1 cellular context compared by ENCODE assay signal in genomic region chr6:34526992-34527728, GRCh38.
TF ChIP-seq lines count a peak whose summit lies in the region.

No MANE protein-coding gene starts in this region.

TF ChIP-seq in HepG2, 621 proteins besides CTCF, POLR2A, EP300 and RAD21 (continued from another document and continues in another):
- TF ChIP-seq GRHL1 (CRISPR knock-in tag; conservative IDR thresholded peaks at IDR 0.05) (no peak), NR2F2 (IDR thresholded peaks at IDR 0.05; ENCODE audit: borderline replicate concordance, low read depth) (no peak), ONECUT2 (CRISPR knock-in tag; IDR thresholded peaks at IDR 0.05) (no peak), ZNF737 (CRISPR knock-in tag; IDR thresholded peaks at IDR 0.05; ENCODE audit: borderline replicate concordance) (no peak), THRA (CRISPR knock-in tag; IDR thresholded peaks at IDR 0.05; ENCODE audit: borderline replicate concordance) (peak; percentile 48; the same call in 1 of the 2 replicates), SNRNP70 (IDR thresholded peaks at IDR 0.05; ENCODE audit: low read depth, low read length) (no peak), ATF6 (CRISPR knock-in tag; conservative IDR thresholded peaks at IDR 0.05) (no peak), HNF1A (IDR thresholded peaks at IDR 0.05; ENCODE audit: low read depth) (no peak), HNF1A (CRISPR knock-in tag; IDR thresholded peaks at IDR 0.05; ENCODE audit: borderline replicate concordance) (peak; percentile 54; the same call in 1 of the 2 replicates), RAD51 (IDR thresholded peaks at IDR 0.05; ENCODE audit: borderline replicate concordance) (no peak), ARID3A (IDR thresholded peaks at IDR 0.05; ENCODE audit: low read depth, low read length) (0 out of 2 replicates have a peak, but pooled peaks have one; percentile 31), MZF1 (CRISPR knock-in tag; IDR thresholded peaks at IDR 0.05; ENCODE audit: borderline replicate concordance) (0 out of 2 replicates have a peak, but pooled peaks have one; percentile 91), FIP1L1 (IDR thresholded peaks at IDR 0.05; ENCODE audit: borderline replicate concordance, insufficient read depth, low read depth, low read length) (no peak), ZNF768 (CRISPR knock-in tag; IDR thresholded peaks at IDR 0.05) (peak; percentile 64; the same call in 1 of the 2 replicates), MXD3 (CRISPR knock-in tag; IDR thresholded peaks at IDR 0.05) (peak; percentile 64; the same call in 1 of the 2 replicates), AHR (CRISPR knock-in tag; IDR thresholded peaks at IDR 0.05) (peak; percentile 78; the same call in 1 of the 2 replicates), ZNF550 (CRISPR knock-in tag; IDR thresholded peaks at IDR 0.05; ENCODE audit: borderline replicate concordance) (no peak), ZNF75D (CRISPR knock-in tag; IDR thresholded peaks at IDR 0.05; ENCODE audit: borderline replicate concordance) (no peak), ZNF18 (CRISPR knock-in tag; IDR thresholded peaks at IDR 0.05; ENCODE audit: insufficient replicate concordance) (no peak), FOXP4 (CRISPR knock-in tag; IDR thresholded peaks at IDR 0.05) (no peak), ZNF720 (CRISPR knock-in tag; IDR thresholded peaks at IDR 0.05) (no peak), ZNF747 (CRISPR knock-in tag; IDR thresholded peaks at IDR 0.05; ENCODE audit: borderline replicate concordance) (no peak; the same call in 1 of the 2 replicates), ZNF230 (CRISPR knock-in tag; IDR thresholded peaks at IDR 0.05) (0 out of 2 replicates have a peak, but pooled peaks have one; percentile 30), NCOA1 (CRISPR knock-in tag; IDR thresholded peaks at IDR 0.05) (no peak), ZNF17 (CRISPR knock-in tag; IDR thresholded peaks at IDR 0.05) (no peak), CEBPG (CRISPR knock-in tag; IDR thresholded peaks at IDR 0.05) (peak; percentile 64), TFAP4 (IDR thresholded peaks at IDR 0.05; ENCODE audit: borderline replicate concordance, low read depth) (no peak), ZNF335 (CRISPR knock-in tag; IDR thresholded peaks at IDR 0.05) (0 out of 2 replicates have a peak, but pooled peaks have one; percentile 57), ZNF660 (CRISPR knock-in tag; IDR thresholded peaks at IDR 0.05; ENCODE audit: borderline replicate concordance, low read depth) (no peak), ZNF510 (CRISPR knock-in tag; IDR thresholded peaks at IDR 0.05; ENCODE audit: low read depth) (peak; percentile 69; the same call in 1 of the 2 replicates), SP5 (CRISPR knock-in tag; IDR thresholded peaks at IDR 0.05; ENCODE audit: borderline replicate concordance, low read depth) (peak; percentile 86), SMARCE1 (IDR thresholded peaks at IDR 0.05; ENCODE audit: borderline replicate concordance) (no peak), MED13 (CRISPR knock-in tag; IDR thresholded peaks at IDR 0.05) (no peak), ZFP37 (CRISPR knock-in tag; IDR thresholded peaks at IDR 0.05; ENCODE audit: borderline replicate concordance) (no peak), IRF1 (CRISPR knock-in tag; IDR thresholded peaks at IDR 0.05; ENCODE audit: low read depth) (no peak), FOXM1 (CRISPR knock-in tag; IDR thresholded peaks at IDR 0.05) (no peak), KLF11 (CRISPR knock-in tag; IDR thresholded peaks at IDR 0.05) (peak; percentile 64; the same call in 1 of the 2 replicates), ATM (IDR thresholded peaks at IDR 0.05; ENCODE audit: borderline replicate concordance) (no peak), ZNF143 (CRISPR knock-in tag; IDR thresholded peaks at IDR 0.05) (peak; percentile 65), ZNF234 (CRISPR knock-in tag; conservative IDR thresholded peaks at IDR 0.05) (no peak; the same call in 1 of the 2 replicates), MEF2D (CRISPR knock-in tag; IDR thresholded peaks at IDR 0.05) (no peak), CCAR2 (optimal IDR thresholded peaks at IDR 0.05; ENCODE audit: low read depth, low read length) (no peak)
